15 cellular contexts compared by ENCODE assay signal in the genomic region with DNA sequence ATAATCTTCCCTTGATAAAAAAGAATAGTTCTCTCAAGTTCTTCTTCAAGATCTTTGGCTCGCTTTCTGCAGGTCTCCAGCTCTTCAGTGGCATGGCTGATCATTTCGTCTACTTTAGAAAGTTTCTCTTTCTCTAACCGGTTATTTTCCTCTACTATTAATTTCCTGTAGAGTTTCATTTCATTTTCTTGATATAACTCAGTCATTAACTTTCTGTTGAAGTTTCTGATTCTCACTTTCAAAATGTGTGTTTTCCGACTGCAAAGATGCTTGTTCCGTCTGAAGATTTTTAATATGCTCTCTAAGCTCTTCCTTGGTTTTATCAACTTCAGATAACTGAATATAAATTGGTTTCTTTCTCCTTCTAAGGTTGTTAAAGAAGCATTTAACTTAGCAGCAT. TPM values are rescaled to one million over a fixed set of nuclear protein-coding genes. Genes with fewer than 3 reads are reported as not detected.
"Had no signal": no experiment of that assay in that cellular context is flagged by ENCODE, and none has a peak within 500 bp of the region (broad histone marks: within the 10 kb centered on the region; RNA-seq: fewer than 3 reads in every experiment).

No MANE protein-coding gene starts in this region.

RNA-seq across cellular contexts. Expression of a gene that starts 47.5 kb away (rescaled TPM):
- total RNA-seq: endodermal cell; esophagus mucosa; left cardiac atrium; left ventricle myocardium superior; lung microvascular endothelial cell; mucosa of gallbladder; ovary; progenitor cell of endocrine pancreas; renal cortical epithelial cell; right lobe of liver; skeletal muscle tissue; stomach; T-helper 1 cell treated with Interleukin-12 subunit alpha and Interleukin-12 subunit beta and Interleukin-4 antibody, amounts not matched to agents 30 ng/mL and 1 ng/mL, for 36 hours; upper lobe of left lung; vagina had no signal
